Comparison of ENCODE assay signal across 16 cellular contexts in genomic region chr12:132496710-132497109, GRCh38.
"Had no signal": no experiment of that assay in that cellular context is flagged by ENCODE, and none has a peak within 500 bp of the region (broad histone marks: within the 10 kb centered on the region; RNA-seq: fewer than 3 reads in every experiment).

No MANE protein-coding gene starts in this region.

- H3K9me3 Mint-ChIP-seq: activated CD4-positive, alpha-beta memory T cell treated with anti-CD3 and anti-CD28 coated beads, Interleukin-2, amount 10 ng/mL, durations not matched to agents 7 days and 5 days; immature natural killer cell; mesothelial cell of epicardium had no signal

- H3K27ac ChIP-seq: esophagus muscularis mucosa, lower lobe of right lung, transverse colon had no signal

- H3K36me3 ChIP-seq: breast epithelium, transverse colon had no signal

- H3K27ac Mint-ChIP-seq: mesothelial cell of epicardium had no signal

- H3K9me3 ChIP-seq: breast epithelium, esophagus muscularis mucosa, lower lobe of right lung, psoas muscle, transverse colon had no signal

- H3K4me3 Mint-ChIP-seq: activated CD4-positive, alpha-beta memory T cell treated with anti-CD3 and anti-CD28 coated beads, Interleukin-2, amount 10 ng/mL, durations not matched to agents 7 days and 5 days; mesothelial cell of epicardium had no signal

- DNase-seq: activated CD4-positive, alpha-beta memory T cell treated with anti-CD3 and anti-CD28 coated beads, Interleukin-2, amount 10 ng/mL, durations not matched to agents 7 days and 5 days; activated CD4-positive, CD25-positive, alpha-beta regulatory T cell treated with anti-CD3 and anti-CD28 coated beads, Interleukin-2, amount 50 U/mL, for 72 hours; anterior cingulate cortex; dorsolateral prefrontal cortex; immature natural killer cell; left cardiac atrium; lower lobe of right lung; psoas muscle; stimulated activated CD4-positive, alpha-beta T cell treated with anti-CD3 and anti-CD28 coated beads, Interleukin-2, amount 100 ng/mL, for 24 hours; stimulated activated naive CD4-positive, alpha-beta T cell; substantia nigra; transverse colon had no signal

- H3K4me3 ChIP-seq: breast epithelium, dorsolateral prefrontal cortex, esophagus muscularis mucosa, lower lobe of right lung, transverse colon had no signal

- ATAC-seq: left cardiac atrium, lower lobe of right lung, sciatic nerve had no signal

- H3K36me3 Mint-ChIP-seq: immature natural killer cell, mesothelial cell of epicardium had no signal

- H3K27me3 Mint-ChIP-seq: activated CD4-positive, alpha-beta memory T cell treated with anti-CD3 and anti-CD28 coated beads, Interleukin-2, amount 10 ng/mL, durations not matched to agents 7 days and 5 days had no signal

- H3K27me3 ChIP-seq: breast epithelium, dorsolateral prefrontal cortex, esophagus muscularis mucosa, transverse colon had no signal
